In the genomic region with DNA sequence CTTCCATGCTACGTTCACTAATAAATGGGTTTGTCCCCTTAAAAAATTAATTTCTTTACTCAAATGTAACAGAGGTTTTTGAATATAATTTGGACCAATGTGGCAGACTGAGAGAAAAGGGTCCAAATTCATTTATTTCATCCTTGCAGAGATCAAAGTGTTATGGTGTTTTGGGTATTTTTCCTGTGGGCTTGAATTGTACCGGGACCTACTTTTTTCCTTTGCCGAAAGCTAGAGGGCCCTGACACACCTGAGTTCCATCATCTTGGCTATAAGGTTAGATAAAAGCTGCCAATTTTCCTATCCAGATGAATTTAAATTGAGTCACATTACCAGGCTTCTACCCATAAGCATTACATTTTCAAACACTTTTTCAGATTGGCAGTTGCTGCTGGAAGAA, we compare ENCODE assay signal across 8 cellular contexts. TPM values are rescaled to one million over a fixed set of nuclear protein-coding genes. Genes with fewer than 3 reads are reported as not detected.
DNase-seq lines count a peak whose midpoint lies in the region; ATAC-seq and TF ChIP-seq lines count a peak whose summit lies in the region.

No MANE protein-coding gene starts in this region.

- H3K79me1 ChIP-seq in IMR-90 (ENCODE audit: low read depth in 1 of 2, low read length in 2 of 2), result peaks cover 20 to 32% of the 10 kb centered on the region in 2 experiments

- H3K4ac ChIP-seq in IMR-90 (ENCODE audit: low read depth, low read length), result no peak overlapping the region

- no peak overlapping the region for H4K91ac ChIP-seq in IMR-90 (ENCODE audit: insufficient read depth, low read depth, low read length)

- H3K36me3 ChIP-seq in CD4-positive, CD25-positive, alpha-beta regulatory T cell (ENCODE audit: control insufficient read depth, insufficient read depth, low read length), result no peaks in the 10 kb centered on the region
- H3K36me3 ChIP-seq in IMR-90 (ENCODE audit: control insufficient read depth, insufficient read depth, low read length) (no peaks in the 10 kb centered on the region; the same call in 1 of the 2 replicates), mucosa of descending colon (ENCODE audit: low read depth) (no peaks in the 10 kb centered on the region)

- H2AFZ ChIP-seq in IMR-90 (replicated peaks; ENCODE audit: low read length, poor library complexity), result peak overlapping the region; percentile 95

- WGBS in IMR-90 (ENCODE audit: extremely low coverage in 2 of 2, insufficient read length in 1 of 2), 2 experiments, result no CpG with 5 or more reads among the region's 3 CpGs

- H3K9ac ChIP-seq in IMR-90 (ENCODE audit: low read depth, low read length), result peak overlapping the region; percentile 45

- H2AK9ac ChIP-seq in IMR-90 (replicated peaks; ENCODE audit: low read depth, low read length, poor library complexity), result no peak overlapping the region

- H3K56ac ChIP-seq in IMR-90 (ENCODE audit: extremely low read depth, insufficient read depth, low read length), result peak overlapping the region; percentile 57

- no peaks in the 10 kb centered on the region for H4K20me1 ChIP-seq in IMR-90 (ENCODE audit: insufficient read depth, low read length)

- H2AK5ac ChIP-seq in IMR-90 (ENCODE audit: low read depth, low read length), result no peak overlapping the region

- TF ChIP-seq CTCF in IMR-90 (conservative IDR thresholded peaks at IDR 0.05; ENCODE audit: low read depth, low read length), result no peak
- TF ChIP-seq CTCF in astrocyte of the cerebellum (IDR thresholded peaks at IDR 0.05; ENCODE audit: low read depth, low read length, missing control alignments), result peak; percentile 25
- TF ChIP-seq CTCF in mucosa of descending colon (IDR thresholded peaks at IDR 0.05), result no peak

- peaks cover 7 to 35% (median 14%) of the 10 kb centered on the region in 4 donors for H3K4me1 Mint-ChIP-seq in CD4-positive, CD25-positive, alpha-beta regulatory T cell

- H3K23ac ChIP-seq in IMR-90 (ENCODE audit: low read depth, low read length), result peak overlapping the region; percentile 81

- no peak overlapping the region for H4K5ac ChIP-seq in IMR-90 (ENCODE audit: low read depth, low read length)

- H3K18ac ChIP-seq in IMR-90 (ENCODE audit: low read depth, low read length), result no peak overlapping the region

- no peaks in the 10 kb centered on the region for H3K9me3 ChIP-seq in CD4-positive, CD25-positive, alpha-beta regulatory T cell (ENCODE audit: control insufficient read depth in 2 of 2, low read length in 2 of 2)
- H3K9me3 ChIP-seq in IMR-90 (ENCODE audit: control insufficient read depth, insufficient read depth, low read length) (no peaks in the 10 kb centered on the region), mucosa of descending colon (no peaks in the 10 kb centered on the region)

- peaks cover 8% of the 10 kb centered on the region for H3K4me1 ChIP-seq in CD4-positive, CD25-positive, alpha-beta regulatory T cell (ENCODE audit: control insufficient read depth, insufficient read depth, low read length, poor library complexity, severe bottlenecking)
- no peaks in the 10 kb centered on the region for H3K4me1 ChIP-seq in IMR-90 (ENCODE audit: control insufficient read depth, insufficient read depth, low read length)
- H3K4me1 ChIP-seq in mucosa of descending colon (ENCODE audit: low read depth), result peaks cover 2% of the 10 kb centered on the region

- no peak for DNase-seq in CD4-positive, CD25-positive, alpha-beta regulatory T cell
- DNase-seq in IMR-90 (no peak), astrocyte of the cerebellum (ENCODE audit: low read depth) (no peak), mucosa of descending colon (peak in 1 of 3 donors; percentile 14), UCSD-AML1 (lab: John Stamatoyannopoulos, UW; ENCODE audit: unreplicated experiment) (no peak)
- no peak for DNase-seq in stimulated activated CD4-positive, alpha-beta T cell treated with anti-CD3 and anti-CD28 coated beads, Interleukin-15, amount 100 ng/mL, for 24 hours

- CTCF ChIA-PET in IMR-90 (lab: Yijun Ruan, JAX), result interaction anchor here (0.6 kb wide), 1 partner anchor 278 kb away, joined by 5 read pairs; no protein-coding TSS in a partner anchor

- peak overlapping the region; percentile 19 for H2BK5ac ChIP-seq in IMR-90 (ENCODE audit: low read depth, low read length, poor library complexity, severe bottlenecking)

- H3K27ac ChIP-seq in CD4-positive, CD25-positive, alpha-beta regulatory T cell (ENCODE audit: insufficient read depth, low read length, poor library complexity, severe bottlenecking), result no peak overlapping the region
- H3K27ac ChIP-seq in IMR-90 (ENCODE audit: insufficient read depth, low read length), result no peak overlapping the region; the same call in 1 of the 2 replicates

- peak overlapping the region; percentile 89 for H3K14ac ChIP-seq in IMR-90 (replicated peaks; ENCODE audit: low read depth, low read length)

- intact Hi-C loops in IMR-90 (cut with micrococcal nuclease), result loop anchor here (5.0 kb wide), 1 partner anchor 119 kb away; the partner anchor contains the start of gene RNF111
- intact Hi-C loops in mucosa of descending colon (cut with DNase I, micrococcal nuclease), result no loop called here

- H3K4me3 Mint-ChIP-seq in CD4-positive, CD25-positive, alpha-beta regulatory T cell, result peak overlapping the region; percentile 89 to 99 (median 94)

- peak overlapping the region in 2 of 3 donors; percentile 32 to 94 for H3K27ac Mint-ChIP-seq in CD4-positive, CD25-positive, alpha-beta regulatory T cell

- H3K27me3 Mint-ChIP-seq in CD4-positive, CD25-positive, alpha-beta regulatory T cell, result no peaks in the 10 kb centered on the region

- H2BK120ac ChIP-seq in IMR-90 (ENCODE audit: low read depth, low read length), result no peak overlapping the region

- no peak overlapping the region for H2BK20ac ChIP-seq in IMR-90 (ENCODE audit: low read depth, low read length)

- no peaks in the 10 kb centered on the region for H3K9me1 ChIP-seq in IMR-90 (ENCODE audit: insufficient read depth, low read length)

- H3K4me2 ChIP-seq in IMR-90 (ENCODE audit: low read depth, low read length), result peak overlapping the region; percentile 74

- POLR2A ChIA-PET in IMR-90 (lab: Charles Lee; ENCODE audit: unreplicated experiment), result no interaction called here

- no peaks in the 10 kb centered on the region for H3K36me3 Mint-ChIP-seq in CD4-positive, CD25-positive, alpha-beta regulatory T cell

- H3K4me3 ChIP-seq in CD4-positive, CD25-positive, alpha-beta regulatory T cell (ENCODE audit: low read depth, low read length), result peak overlapping the region; percentile 85
- H3K4me3 ChIP-seq in IMR-90 (ENCODE audit: insufficient read depth, low read depth, low read length) (peak overlapping the region; percentile 77), astrocyte of the cerebellum (ENCODE audit: low read depth, low read length) (peak overlapping the region; percentile 81), mucosa of descending colon (peak overlapping the region; percentile 54)

- H3K27me3 ChIP-seq in CD4-positive, CD25-positive, alpha-beta regulatory T cell (ENCODE audit: control insufficient read depth, insufficient read depth, low read length), result no peaks in the 10 kb centered on the region
- no peaks in the 10 kb centered on the region for H3K27me3 ChIP-seq in IMR-90 (ENCODE audit: control insufficient read depth, insufficient read depth, low read length)

- TF ChIP-seq RAD21 in IMR-90 (IDR thresholded peaks at IDR 0.05; ENCODE audit: low read length), result no peak

- dilution Hi-C loops in IMR-90 (cut with HindIII; ENCODE audit: low sequenced_read_pairs, unreplicated experiment), result no loop called here

- ATAC-seq in CD4-positive, CD25-positive, alpha-beta regulatory T cell (ENCODE audit: low read depth in 2 of 2), result no peak
- ATAC-seq in IMR-90 (ENCODE audit: low read depth) (no peak), mucosa of descending colon (peak; percentile 26), GM18517 (IDR thresholded peaks at IDR 0.05; ENCODE audit: unreplicated experiment) (no peak), HG03108 (IDR thresholded peaks at IDR 0.05; ENCODE audit: unreplicated experiment) (no peak)

- H2BK15ac ChIP-seq in IMR-90 (ENCODE audit: low read depth, low read length), result no peak overlapping the region

- H4K8ac ChIP-seq in IMR-90 (ENCODE audit: low read depth in 2 of 2, low read length in 2 of 2), result peak overlapping the region; percentile 67 to 79; a peak in 3 of 4 replicates

- in situ Hi-C loops in IMR-90 (cut with MboI; ENCODE audit: low sequenced_read_pairs), result no loop called here
- in situ Hi-C loops in astrocyte of the cerebellum (cut with HindIII; ENCODE audit: low sequenced_read_pairs), result no loop called here

- no peaks in the 10 kb centered on the region for H3K9me3 Mint-ChIP-seq in CD4-positive, CD25-positive, alpha-beta regulatory T cell

- no TSS peak for BruUV-seq in IMR-90 (replicated peaks; lab: Mats Ljungman, UMichigan)

- TF ChIP-seq POLR2A in IMR-90 (IDR thresholded peaks at IDR 0.05; ENCODE audit: low read depth, low read length), result no peak

TF ChIP-seq in IMR-90, 13 proteins besides CTCF, POLR2A, EP300 and RAD21 (continues in another document):
- TF ChIP-seq CHD1 (IDR thresholded peaks at IDR 0.05; ENCODE audit: low read depth, low read length) (no peak), FOS (IDR thresholded peaks at IDR 0.05; ENCODE audit: low read depth, low read length) (no peak), RFX5 (IDR thresholded peaks at IDR 0.05; ENCODE audit: low read depth, low read length) (no peak), NFE2L2 (IDR thresholded peaks at IDR 0.05; ENCODE audit: low read depth, low read length) (no peak), CEBPB (IDR thresholded peaks at IDR 0.05; ENCODE audit: low read depth, low read length) (no peak), MXI1 (IDR thresholded peaks at IDR 0.05; ENCODE audit: borderline replicate concordance, low read depth, low read length) (no peak), BHLHE40 (IDR thresholded peaks at IDR 0.05; ENCODE audit: low read depth, low read length) (no peak), MAFK (IDR thresholded peaks at IDR 0.05; ENCODE audit: low read depth, low read length) (no peak)
- TF ChIP-seq, protein P1, sequence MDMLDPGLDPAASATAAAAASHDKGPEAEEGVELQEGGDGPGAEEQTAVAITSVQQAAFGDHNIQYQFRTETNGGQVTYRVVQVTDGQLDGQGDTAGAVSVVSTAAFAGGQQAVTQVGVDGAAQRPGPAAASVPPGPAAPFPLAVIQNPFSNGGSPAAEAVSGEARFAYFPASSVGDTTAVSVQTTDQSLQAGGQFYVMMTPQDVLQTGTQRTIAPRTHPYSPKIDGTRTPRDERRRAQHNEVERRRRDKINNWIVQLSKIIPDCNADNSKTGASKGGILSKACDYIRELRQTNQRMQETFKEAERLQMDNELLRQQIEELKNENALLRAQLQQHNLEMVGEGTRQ (IDR thresholded peaks at IDR 0.05; ENCODE audit: low read depth, low read length), result no peak

RNA-seq across cellular contexts. Expression of gene CCNB2, which starts 0.9 kb away (rescaled TPM):
- 1.8 TPM for total RNA-seq in CD4-positive, CD25-positive, alpha-beta regulatory T cell
- 10 to 100 TPM in 2 of 4 donors, 1 to 10 TPM in 2; 5.0 to 15.9 (median 9.3) TPM for polyA plus RNA-seq in CD4-positive, CD25-positive, alpha-beta regulatory T cell
- total RNA-seq in IMR-90 (2012; rRNA removed) (52.5 and 57.2 TPM in 2 replicates), mucosa of descending colon (10 to 100 TPM in 1 of 3 donors, 1 to 10 TPM in 2; 3.0 to 29.3 (median 8.7) TPM)
- polyA plus RNA-seq in IMR-90 (2012; rRNA removed), result 45.2 and 54.6 TPM in 2 replicates
- polyA plus RNA-seq in IMR-90 (2012; cell fraction: cytosol; rRNA removed), result 14.4 and 22.5 TPM in 2 replicates
- polyA plus RNA-seq in IMR-90 (2012; cell fraction: nucleus; rRNA removed; ENCODE audit: low replicate concordance), result 6.4 and 18.5 TPM in 2 replicates
